In the genomic region with DNA sequence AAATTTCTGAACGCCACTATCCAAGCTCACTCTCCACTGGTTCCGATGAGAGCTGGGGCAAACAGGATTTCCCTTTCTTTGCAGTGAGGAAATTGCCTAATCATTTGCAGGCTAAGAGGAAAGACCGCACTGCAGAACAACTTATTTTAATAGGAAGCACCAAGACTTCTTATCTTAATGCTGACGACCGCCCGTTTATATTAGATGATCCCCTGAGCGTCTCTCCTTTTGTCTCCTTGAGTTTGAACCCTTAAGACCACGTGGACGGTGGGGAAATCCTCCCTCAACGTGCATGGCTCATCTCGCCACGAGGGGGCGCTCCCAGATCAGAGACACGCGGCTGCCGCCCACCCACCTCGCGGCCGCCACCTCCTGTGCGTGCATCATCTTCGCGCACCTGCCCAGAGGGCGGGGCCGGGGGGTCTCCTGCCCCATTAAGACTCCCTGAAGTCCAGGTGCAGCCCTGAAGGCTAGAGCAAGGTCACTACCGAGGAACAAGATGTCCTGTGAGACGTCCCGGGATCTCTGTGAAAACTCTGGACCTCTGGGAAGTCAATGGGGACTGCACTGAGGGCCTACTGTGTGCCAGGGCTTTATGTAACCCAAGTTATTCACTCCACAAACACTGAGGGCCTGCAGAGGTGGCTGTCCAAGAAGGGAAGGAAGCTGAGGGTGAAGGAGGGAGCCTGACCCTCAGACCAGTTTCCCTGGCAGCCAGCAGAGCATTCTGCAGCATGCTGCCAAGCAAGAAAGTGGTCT, we compare ENCODE assay signal across 8 cellular contexts. TPM values are rescaled to one million over a fixed set of nuclear protein-coding genes. Genes with fewer than 3 reads are reported as not detected.
DNase-seq lines count a peak whose midpoint lies in the region; ATAC-seq, FAIRE-seq and TF ChIP-seq lines count a peak whose summit lies in the region.

No MANE protein-coding gene starts in this region.

- ATAC-seq in HG03432 (IDR thresholded peaks at IDR 0.05; ENCODE audit: unreplicated experiment) (peak; percentile 58), GM21737 (IDR thresholded peaks at IDR 0.05; ENCODE audit: unreplicated experiment) (no peak)

- DNase-seq in D721Med (ENCODE audit: insufficient read length, low spot score) = peak; percentile 22
- DNase-seq in NOMO-1 treated with DMSO at 0.1 percent for 48 hours (lab: John Stamatoyannopoulos, UW; ENCODE audit: unreplicated experiment) = peak; percentile 74
- DNase-seq in activated CD8-positive, alpha-beta memory T cell treated with anti-CD3 and anti-CD28 coated beads, Interleukin-2, amount 50 U/mL, for 4 hours = peak; percentile 86
- peak; percentile 48 for DNase-seq in epidermal melanocyte (ENCODE audit: insufficient read length, low spot score)
- peak; percentile 57 for DNase-seq in mucosa of gallbladder (ENCODE audit: low spot score)
- peak; percentile 79 for DNase-seq in stimulated activated CD8-positive, alpha-beta memory T cell treated with anti-CD3 and anti-CD28 coated beads, Interleukin-4, amount 100 ng/mL, for 24 hours (ENCODE audit: low read depth)

- TF ChIP-seq CTCF in D721Med (IDR thresholded peaks at IDR 0.05; ENCODE audit: insufficient read depth, missing control alignments) = peak; percentile 70

- FAIRE-seq in D721Med (lab: Jason Lieb, UNC) = no peak

RNA-seq across cellular contexts. Expression of a gene that starts 28.2 kb away (rescaled TPM):
- not detected for total RNA-seq in mucosa of gallbladder

Comparison
In these comparisons a context has a peak if more than half of its experiments do, and no peak if none do; other contexts are left out.
1. DNase-seq: peak in every context shown above with its lines; median percentile 86 in activated CD8-positive, alpha-beta memory T cell treated with anti-CD3 and anti-CD28 coated beads, Interleukin-2, amount 50 U/mL, for 4 hours; 79 in stimulated activated CD8-positive, alpha-beta memory T cell treated with anti-CD3 and anti-CD28 coated beads, Interleukin-4, amount 100 ng/mL, for 24 hours; 74 in NOMO-1 treated with DMSO at 0.1 percent for 48 hours; 57 in mucosa of gallbladder; 48 in epidermal melanocyte; 22 in D721Med.